Comparison of ENCODE assay signal across 8 cellular contexts in the genomic region with DNA sequence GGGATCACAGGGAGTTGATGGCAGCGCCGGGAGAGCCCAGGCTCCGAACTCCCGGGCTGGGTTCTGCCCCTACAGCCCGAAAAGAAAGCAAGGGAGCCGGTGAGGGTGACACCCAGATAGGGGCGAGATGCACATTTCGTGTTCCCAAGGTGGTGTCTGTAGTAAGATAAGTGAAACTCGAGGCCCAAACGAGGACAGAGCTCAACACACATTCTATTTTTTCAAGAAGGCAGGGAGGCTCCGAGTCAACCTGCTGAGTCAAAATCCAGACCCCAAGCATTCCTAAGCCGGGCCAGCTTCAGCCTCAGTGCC. TPM values are rescaled to one million over a fixed set of nuclear protein-coding genes. Genes with fewer than 3 reads are reported as not detected.
DNase-seq lines count a peak whose midpoint lies in the region; ATAC-seq and TF ChIP-seq lines count a peak whose summit lies in the region.

No MANE protein-coding gene starts in this region.

- intact Hi-C loops in left ventricle myocardium superior (cut with micrococcal nuclease) = no loop called here
- intact Hi-C loops in ascending aorta (cut with DNase I) = loop anchor here (1.0 to 10.0 kb wide), 3 partner anchors 21 to 420 kb away; partner anchors contain the start of gene EML1
- intact Hi-C loops in uterus (cut with DNase I; ENCODE audit: low total_unique reads) = no loop called here

- no peak for TF ChIP-seq CTCF in right atrium auricular region (IDR thresholded peaks at IDR 0.05)
- TF ChIP-seq CTCF in ascending aorta (IDR thresholded peaks at IDR 0.05) = no peak
- TF ChIP-seq CTCF in uterus (IDR thresholded peaks at IDR 0.05) = no peak

- TF ChIP-seq POLR2A in uterus (IDR thresholded peaks at IDR 0.05) = no peak

- H3K9me3 ChIP-seq in right atrium auricular region (no peaks in the 10 kb centered on the region), ascending aorta (no peaks in the 10 kb centered on the region), mesodermal cell (ENCODE audit: control insufficient read depth, low read length) (no peaks in the 10 kb centered on the region), uterus (no peaks in the 10 kb centered on the region)

- DNase-seq in right atrium auricular region (ENCODE audit: low spot score) = no peak
- DNase-seq in left ventricle myocardium superior = no peak
- no peak for DNase-seq in ascending aorta (ENCODE audit: low spot score in 2 of 2)
- no peak for DNase-seq in uterus
- DNase-seq in NCI-H446 (lab: John Stamatoyannopoulos, UW) = no peak
- DNase-seq in activated CD4-positive, alpha-beta T cell treated with anti-CD3 and anti-CD28 coated beads, Interleukin-2, amount 50 U/mL, for 48 hours = no peak

- peak overlapping the region; percentile 79 to 89 for H3K4me3 ChIP-seq in right atrium auricular region
- H3K4me3 ChIP-seq in ascending aorta = peak overlapping the region; percentile 82 to 83
- peak overlapping the region; percentile 63 for H3K4me3 ChIP-seq in mesodermal cell (ENCODE audit: extremely low read depth, insufficient read depth, low read length, poor library complexity, severe bottlenecking)
- peak overlapping the region; percentile 65 to 90 for H3K4me3 ChIP-seq in uterus

- H3K36me3 ChIP-seq in right atrium auricular region = no peaks in the 10 kb centered on the region
- H3K36me3 ChIP-seq in ascending aorta = no peaks in the 10 kb centered on the region
- H3K36me3 ChIP-seq in mesodermal cell (ENCODE audit: control insufficient read depth, insufficient read depth, low read length) = no peaks in the 10 kb centered on the region
- H3K36me3 ChIP-seq in uterus = no peaks in the 10 kb centered on the region

- peak overlapping the region; percentile 96 to 98 for H3K27ac ChIP-seq in right atrium auricular region
- peak overlapping the region; percentile 92 to 97 for H3K27ac ChIP-seq in ascending aorta
- H3K27ac ChIP-seq in mesodermal cell (ENCODE audit: low read depth, low read length, severe bottlenecking) = no peak overlapping the region
- peak overlapping the region; percentile 91 to 98 for H3K27ac ChIP-seq in uterus

- ATAC-seq in left ventricle myocardium superior (no peak), GM18498 (IDR thresholded peaks at IDR 0.05; ENCODE audit: unreplicated experiment) (no peak)

- no peaks in the 10 kb centered on the region for H3K27me3 ChIP-seq in right atrium auricular region
- H3K27me3 ChIP-seq in ascending aorta = no peaks in the 10 kb centered on the region
- H3K27me3 ChIP-seq in uterus = no peaks in the 10 kb centered on the region

- H3K4me1 ChIP-seq in right atrium auricular region (peaks cover 0 to 12% of the 10 kb centered on the region in 2 donors), ascending aorta (peaks cover 0 to 10% of the 10 kb centered on the region in 2 donors), mesodermal cell (ENCODE audit: control insufficient read depth, insufficient read depth, low read length, poor library complexity, severe bottlenecking) (no peaks in the 10 kb centered on the region), uterus (peaks cover 0 to 5% of the 10 kb centered on the region in 2 donors)

- WGBS in mesodermal cell (ENCODE audit: insufficient coverage in 2 of 2), 2 experiments = 25 to 32% methylated on average over 5 to 8 of the region's 12 CpGs

RNA-seq across cellular contexts. Expression of gene YY1, which starts 24.2 kb away (rescaled TPM):
- total RNA-seq in right atrium auricular region (10 to 100 TPM; 31.3 to 36.3 TPM), left ventricle myocardium superior (48.1 TPM), ascending aorta (42.4 TPM), uterus (10 to 100 TPM; 40.2 to 61.7 (median 53.2) TPM)
- 76.3 TPM for polyA plus RNA-seq in mesodermal cell (2013, experiment 1 of 2)
- polyA plus RNA-seq in mesodermal cell (2013, experiment 2 of 2) = 79.0 TPM

RNA-seq across cellular contexts. Expression of gene DEGS2, which starts 55.3 kb away (rescaled TPM):
- total RNA-seq in right atrium auricular region = not detected
- total RNA-seq in left ventricle myocardium superior = not detected
- 1.6 TPM for total RNA-seq in ascending aorta
- polyA plus RNA-seq in mesodermal cell (2013, experiment 1 of 2) = not detected
- polyA plus RNA-seq in mesodermal cell (2013, experiment 2 of 2) = not detected
- total RNA-seq in uterus = 10 to 100 TPM in 1 of 4 donors, 1 to 10 TPM in 2, under 1 TPM in 1; 0.88 to 26.6 (median 1.5) TPM
